ENCODE assay signal across 6 cellular contexts in genomic region chr6:167373042-167373661, GRCh38. TPM values are rescaled to one million over a fixed set of nuclear protein-coding genes. Genes with fewer than 3 reads are reported as not detected.
"Had no signal": no experiment of that assay in that cellular context is flagged by ENCODE, and none has a peak within 500 bp of the region (broad histone marks: within the 10 kb centered on the region; RNA-seq: fewer than 3 reads in every experiment).

No MANE protein-coding gene starts in this region.

RNA-seq across cellular contexts. Expression of gene TTLL2, which starts 48.3 kb away (rescaled TPM):
- total RNA-seq: GM23248, H4, H7, HFFc6, HT1080, IMR-90 had no signal
- polyA plus RNA-seq: GM23248, IMR-90 had no signal
